ENCODE assay signal across 15 cellular contexts in genomic region chr3:196517919-196518318, GRCh38.
DNase-seq lines count a peak whose midpoint lies in the region; ATAC-seq and TF ChIP-seq lines count a peak whose summit lies in the region.
"Had no signal": no experiment of that assay in that cellular context is flagged by ENCODE, and none has a peak within 500 bp of the region (broad histone marks: within the 10 kb centered on the region; RNA-seq: fewer than 3 reads in every experiment).

No MANE protein-coding gene starts in this region.

- no peak overlapping the region for H3K4me3 ChIP-seq in OCI-LY3 (ENCODE audit: low read length)
- 0 out of 2 replicates have a peak overlapping the region, but pooled peaks have one; percentile 34 for H3K4me3 ChIP-seq in iPS-20b (ENCODE audit: low read length)
- H3K4me3 ChIP-seq: left ventricle myocardium inferior had no signal

- no peaks in the 10 kb centered on the region for H3K36me3 ChIP-seq in OCI-LY3 (replicated peaks; ENCODE audit: low read depth, low read length)
- no peaks in the 10 kb centered on the region for H3K36me3 ChIP-seq in iPS-20b (ENCODE audit: insufficient read depth, low read depth, low read length)
- H3K36me3 ChIP-seq: left ventricle myocardium inferior had no signal

- DNase-seq in NCI-H1694 treated with DMSO at 0.1 percent for 48 hours (lab: John Stamatoyannopoulos, UW), result peak; percentile 17
- no peak for DNase-seq in NCI-H1694 (lab: John Stamatoyannopoulos, UW)
- peak; percentile 98 for DNase-seq in NCI-H1105 treated with DMSO at 0.1 percent for 48 hours (lab: John Stamatoyannopoulos, UW)
- no peak for DNase-seq in stimulated activated CD4-positive, alpha-beta T cell treated with anti-CD3 and anti-CD28 coated beads, Interleukin-4, amount 100 ng/mL, for 24 hours
- DNase-seq in medulla oblongata (ENCODE audit: extremely low spot score), result no peak
- DNase-seq: activated CD8-positive, alpha-beta memory T cell treated with anti-CD3 and anti-CD28 coated beads, Interleukin-2, amount 50 U/mL, for 48 hours; activated naive CD8-positive, alpha-beta T cell treated with anti-CD3 and anti-CD28 coated beads, Interleukin-2, amount 10 ng/mL, durations not matched to agents 7 days and 5 days; Caco-2; cerebellar nuclear complex; left ventricle myocardium inferior; natural killer cell; stimulated activated CD4-positive, alpha-beta T cell treated with anti-CD3 and anti-CD28 coated beads, Interleukin-1b, Interleukin-23, amount 100 ng/mL, for 48 hours had no signal

- H3K27ac ChIP-seq in OCI-LY3 (ENCODE audit: low read length) (no peak overlapping the region), iPS-20b (ENCODE audit: low read length) (no peak overlapping the region)

- no peak for ATAC-seq in HG02970 (IDR thresholded peaks at IDR 0.05; ENCODE audit: low FRiP score, unreplicated experiment)
- ATAC-seq: natural killer cell had no signal

- peaks cover 17% of the 10 kb centered on the region for H3K4me1 ChIP-seq in OCI-LY3 (ENCODE audit: low read length)
- H3K4me1 ChIP-seq in iPS-20b (ENCODE audit: insufficient read depth, low read length), result no peaks in the 10 kb centered on the region; the same call in 1 of the 2 replicates
- H3K4me1 ChIP-seq: Caco-2 had no signal

- H3K9me3 ChIP-seq in OCI-LY3 (ENCODE audit: insufficient read depth, low read length), result no peaks in the 10 kb centered on the region
- peaks cover 49% of the 10 kb centered on the region for H3K9me3 ChIP-seq in iPS-20b (ENCODE audit: insufficient read depth, low read depth, low read length)

- H4K20me1 ChIP-seq in OCI-LY3 (ENCODE audit: insufficient read depth, low read length), result no peaks in the 10 kb centered on the region

- H2AFZ ChIP-seq in OCI-LY3 (ENCODE audit: low read depth, low read length), result no peak overlapping the region

- peak overlapping the region; percentile 14 for H3K4me2 ChIP-seq in OCI-LY3 (ENCODE audit: low read length)

- H3K9ac ChIP-seq in OCI-LY3 (ENCODE audit: low read length) (no peak overlapping the region), iPS-20b (ENCODE audit: low read depth, low read length) (no peak overlapping the region)

- H3K27me3 ChIP-seq in OCI-LY3 (ENCODE audit: low read depth, low read length) (peaks cover 2% of the 10 kb centered on the region; the same call in 1 of the 2 replicates), iPS-20b (ENCODE audit: insufficient read depth, low read length) (no peaks in the 10 kb centered on the region)

- no peak for TF ChIP-seq CTCF in OCI-LY3 (IDR thresholded peaks at IDR 0.05; ENCODE audit: low read depth, low read length)

- H3K79me2 ChIP-seq in OCI-LY3 (ENCODE audit: low read length), result no peaks in the 10 kb centered on the region

Comparison
In these comparisons a context has a peak if more than half of its experiments do, and no peak if none do; other contexts are left out.
1. DNase-seq: peak in NCI-H1694 treated with DMSO at 0.1 percent for 48 hours (single experiment) and NCI-H1105 treated with DMSO at 0.1 percent for 48 hours (single experiment); none in NCI-H1694 (single experiment), stimulated activated CD4-positive, alpha-beta T cell treated with anti-CD3 and anti-CD28 coated beads, Interleukin-4, amount 100 ng/mL, for 24 hours (single experiment) and medulla oblongata (single experiment).